Comparison of ENCODE assay signal across 1 cellular context in the genomic region with DNA sequence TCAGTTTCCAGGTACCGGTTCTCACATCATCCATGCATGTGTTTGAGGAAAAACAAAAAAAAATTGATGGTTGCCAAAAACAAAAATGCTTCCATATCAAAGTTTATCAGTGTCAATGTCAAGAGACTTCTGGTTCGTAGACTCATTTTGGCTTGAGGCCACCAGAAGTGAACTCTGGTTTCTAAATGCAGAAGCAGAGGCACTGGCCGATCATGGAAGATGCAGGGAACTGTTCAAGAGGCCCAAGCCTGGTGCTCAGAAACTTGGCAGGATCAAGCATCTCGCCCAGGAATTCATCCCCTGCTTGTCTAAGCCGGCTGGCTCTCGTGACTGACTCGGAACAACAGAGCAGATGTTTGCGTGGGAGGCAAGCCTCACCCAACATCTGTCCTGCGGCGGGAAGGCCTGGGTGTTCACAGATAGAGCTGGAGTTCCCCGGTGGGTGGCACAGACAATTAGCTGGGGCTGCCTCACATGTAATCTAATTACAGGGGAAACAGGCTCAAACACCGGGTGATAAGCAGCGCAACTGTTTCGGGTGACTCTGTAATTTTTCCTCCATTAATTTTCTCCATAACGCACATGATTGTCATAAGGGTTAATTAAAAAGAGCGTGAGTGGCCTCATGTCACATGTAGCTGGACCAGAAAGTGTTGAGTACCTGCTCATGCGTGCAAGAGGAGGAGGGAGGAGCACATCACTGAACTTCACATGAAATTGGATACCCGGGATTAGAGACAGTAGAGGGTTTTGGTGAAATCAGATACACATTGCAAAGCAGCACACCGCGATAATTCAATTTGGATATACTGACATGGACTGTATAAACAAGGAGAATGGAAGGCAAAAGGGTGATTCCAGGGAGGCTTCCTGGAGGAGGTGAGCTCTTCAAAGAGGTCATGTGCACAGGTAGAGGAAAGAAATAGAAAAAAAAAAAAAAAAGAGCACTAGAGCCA.
TF ChIP-seq lines count a peak whose summit lies in the region.

No MANE protein-coding gene starts in this region.

TF ChIP-seq in GM23338, 12 proteins besides CTCF, POLR2A, EP300 and RAD21 (continued from another document):
- TF ChIP-seq, protein P1, sequence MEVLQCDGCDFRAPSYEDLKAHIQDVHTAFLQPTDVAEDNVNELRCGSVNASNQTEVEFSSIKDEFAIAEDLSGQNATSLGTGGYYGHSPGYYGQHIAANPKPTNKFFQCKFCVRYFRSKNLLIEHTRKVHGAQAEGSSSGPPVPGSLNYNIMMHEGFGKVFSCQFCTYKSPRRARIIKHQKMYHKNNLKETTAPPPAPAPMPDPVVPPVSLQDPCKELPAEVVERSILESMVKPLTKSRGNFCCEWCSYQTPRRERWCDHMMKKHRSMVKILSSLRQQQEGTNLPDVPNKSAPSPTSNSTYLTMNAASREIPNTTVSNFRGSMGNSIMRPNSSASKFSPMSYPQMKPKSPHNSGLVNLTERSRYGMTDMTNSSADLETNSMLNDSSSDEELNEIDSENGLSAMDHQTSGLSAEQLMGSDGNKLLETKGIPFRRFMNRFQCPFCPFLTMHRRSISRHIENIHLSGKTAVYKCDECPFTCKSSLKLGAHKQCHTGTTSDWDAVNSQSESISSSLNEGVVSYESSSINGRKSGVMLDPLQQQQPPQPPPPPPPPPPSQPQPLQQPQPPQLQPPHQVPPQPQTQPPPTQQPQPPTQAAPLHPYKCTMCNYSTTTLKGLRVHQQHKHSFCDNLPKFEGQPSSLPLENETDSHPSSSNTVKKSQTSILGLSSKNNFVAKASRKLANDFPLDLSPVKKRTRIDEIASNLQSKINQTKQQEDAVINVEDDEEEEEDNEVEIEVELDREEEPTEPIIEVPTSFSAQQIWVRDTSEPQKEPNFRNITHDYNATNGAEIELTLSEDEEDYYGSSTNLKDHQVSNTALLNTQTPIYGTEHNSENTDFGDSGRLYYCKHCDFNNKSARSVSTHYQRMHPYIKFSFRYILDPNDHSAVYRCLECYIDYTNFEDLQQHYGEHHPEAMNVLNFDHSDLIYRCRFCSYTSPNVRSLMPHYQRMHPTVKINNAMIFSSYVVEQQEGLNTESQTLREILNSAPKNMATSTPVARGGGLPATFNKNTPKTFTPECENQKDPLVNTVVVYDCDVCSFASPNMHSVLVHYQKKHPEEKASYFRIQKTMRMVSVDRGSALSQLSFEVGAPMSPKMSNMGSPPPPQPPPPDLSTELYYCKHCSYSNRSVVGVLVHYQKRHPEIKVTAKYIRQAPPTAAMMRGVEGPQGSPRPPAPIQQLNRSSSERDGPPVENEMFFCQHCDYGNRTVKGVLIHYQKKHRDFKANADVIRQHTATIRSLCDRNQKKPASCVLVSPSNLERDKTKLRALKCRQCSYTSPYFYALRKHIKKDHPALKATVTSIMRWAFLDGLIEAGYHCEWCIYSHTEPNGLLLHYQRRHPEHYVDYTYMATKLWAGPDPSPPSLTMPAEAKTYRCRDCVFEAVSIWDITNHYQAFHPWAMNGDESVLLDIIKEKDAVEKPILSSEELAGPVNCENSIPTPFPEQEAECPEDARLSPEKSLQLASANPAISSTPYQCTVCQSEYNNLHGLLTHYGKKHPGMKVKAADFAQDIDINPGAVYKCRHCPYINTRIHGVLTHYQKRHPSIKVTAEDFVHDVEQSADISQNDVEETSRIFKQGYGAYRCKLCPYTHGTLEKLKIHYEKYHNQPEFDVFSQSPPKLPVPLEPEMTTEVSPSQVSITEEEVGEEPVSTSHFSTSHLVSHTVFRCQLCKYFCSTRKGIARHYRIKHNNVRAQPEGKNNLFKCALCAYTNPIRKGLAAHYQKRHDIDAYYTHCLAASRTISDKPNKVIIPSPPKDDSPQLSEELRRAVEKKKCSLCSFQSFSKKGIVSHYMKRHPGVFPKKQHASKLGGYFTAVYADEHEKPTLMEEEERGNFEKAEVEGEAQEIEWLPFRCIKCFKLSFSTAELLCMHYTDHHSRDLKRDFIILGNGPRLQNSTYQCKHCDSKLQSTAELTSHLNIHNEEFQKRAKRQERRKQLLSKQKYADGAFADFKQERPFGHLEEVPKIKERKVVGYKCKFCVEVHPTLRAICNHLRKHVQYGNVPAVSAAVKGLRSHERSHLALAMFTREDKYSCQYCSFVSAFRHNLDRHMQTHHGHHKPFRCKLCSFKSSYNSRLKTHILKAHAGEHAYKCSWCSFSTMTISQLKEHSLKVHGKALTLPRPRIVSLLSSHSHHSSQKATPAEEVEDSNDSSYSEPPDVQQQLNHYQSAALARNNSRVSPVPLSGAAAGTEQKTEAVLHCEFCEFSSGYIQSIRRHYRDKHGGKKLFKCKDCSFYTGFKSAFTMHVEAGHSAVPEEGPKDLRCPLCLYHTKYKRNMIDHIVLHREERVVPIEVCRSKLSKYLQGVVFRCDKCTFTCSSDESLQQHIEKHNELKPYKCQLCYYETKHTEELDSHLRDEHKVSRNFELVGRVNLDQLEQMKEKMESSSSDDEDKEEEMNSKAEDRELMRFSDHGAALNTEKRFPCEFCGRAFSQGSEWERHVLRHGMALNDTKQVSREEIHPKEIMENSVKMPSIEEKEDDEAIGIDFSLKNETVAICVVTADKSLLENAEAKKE (CRISPR knock-in tag; IDR thresholded peaks at IDR 0.05) = no peak
- TF ChIP-seq NANOG (IDR thresholded peaks at IDR 0.05; ENCODE audit: borderline replicate concordance) (no peak), POLR2AphosphoS5 (IDR thresholded peaks at IDR 0.05; ENCODE audit: low read depth) (no peak), EZH2phosphoT487 (IDR thresholded peaks at IDR 0.05; ENCODE audit: unreplicated experiment) (no peak), JUNB (IDR thresholded peaks at IDR 0.05; ENCODE audit: unreplicated experiment) (no peak), ZNF114 (CRISPR knock-in tag; IDR thresholded peaks at IDR 0.05) (no peak), ZNF331 (CRISPR knock-in tag; IDR thresholded peaks at IDR 0.05; ENCODE audit: low read depth) (no peak)
- TF ChIP-seq, protein P2, sequence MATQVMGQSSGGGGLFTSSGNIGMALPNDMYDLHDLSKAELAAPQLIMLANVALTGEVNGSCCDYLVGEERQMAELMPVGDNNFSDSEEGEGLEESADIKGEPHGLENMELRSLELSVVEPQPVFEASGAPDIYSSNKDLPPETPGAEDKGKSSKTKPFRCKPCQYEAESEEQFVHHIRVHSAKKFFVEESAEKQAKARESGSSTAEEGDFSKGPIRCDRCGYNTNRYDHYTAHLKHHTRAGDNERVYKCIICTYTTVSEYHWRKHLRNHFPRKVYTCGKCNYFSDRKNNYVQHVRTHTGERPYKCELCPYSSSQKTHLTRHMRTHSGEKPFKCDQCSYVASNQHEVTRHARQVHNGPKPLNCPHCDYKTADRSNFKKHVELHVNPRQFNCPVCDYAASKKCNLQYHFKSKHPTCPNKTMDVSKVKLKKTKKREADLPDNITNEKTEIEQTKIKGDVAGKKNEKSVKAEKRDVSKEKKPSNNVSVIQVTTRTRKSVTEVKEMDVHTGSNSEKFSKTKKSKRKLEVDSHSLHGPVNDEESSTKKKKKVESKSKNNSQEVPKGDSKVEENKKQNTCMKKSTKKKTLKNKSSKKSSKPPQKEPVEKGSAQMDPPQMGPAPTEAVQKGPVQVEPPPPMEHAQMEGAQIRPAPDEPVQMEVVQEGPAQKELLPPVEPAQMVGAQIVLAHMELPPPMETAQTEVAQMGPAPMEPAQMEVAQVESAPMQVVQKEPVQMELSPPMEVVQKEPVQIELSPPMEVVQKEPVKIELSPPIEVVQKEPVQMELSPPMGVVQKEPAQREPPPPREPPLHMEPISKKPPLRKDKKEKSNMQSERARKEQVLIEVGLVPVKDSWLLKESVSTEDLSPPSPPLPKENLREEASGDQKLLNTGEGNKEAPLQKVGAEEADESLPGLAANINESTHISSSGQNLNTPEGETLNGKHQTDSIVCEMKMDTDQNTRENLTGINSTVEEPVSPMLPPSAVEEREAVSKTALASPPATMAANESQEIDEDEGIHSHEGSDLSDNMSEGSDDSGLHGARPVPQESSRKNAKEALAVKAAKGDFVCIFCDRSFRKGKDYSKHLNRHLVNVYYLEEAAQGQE (IDR thresholded peaks at IDR 0.05; ENCODE audit: unreplicated experiment) = no peak
- TF ChIP-seq, protein P3, sequence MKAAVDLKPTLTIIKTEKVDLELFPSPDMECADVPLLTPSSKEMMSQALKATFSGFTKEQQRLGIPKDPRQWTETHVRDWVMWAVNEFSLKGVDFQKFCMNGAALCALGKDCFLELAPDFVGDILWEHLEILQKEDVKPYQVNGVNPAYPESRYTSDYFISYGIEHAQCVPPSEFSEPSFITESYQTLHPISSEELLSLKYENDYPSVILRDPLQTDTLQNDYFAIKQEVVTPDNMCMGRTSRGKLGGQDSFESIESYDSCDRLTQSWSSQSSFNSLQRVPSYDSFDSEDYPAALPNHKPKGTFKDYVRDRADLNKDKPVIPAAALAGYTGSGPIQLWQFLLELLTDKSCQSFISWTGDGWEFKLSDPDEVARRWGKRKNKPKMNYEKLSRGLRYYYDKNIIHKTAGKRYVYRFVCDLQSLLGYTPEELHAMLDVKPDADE (IDR thresholded peaks at IDR 0.05) = no peak
